2 cellular contexts compared by ENCODE assay signal in genomic region chr10:74921744-74922143, GRCh38.
A peak's percentile ranks its signal among the peaks of the same experiment; 100 is the strongest.
TF ChIP-seq lines count a peak whose summit lies in the region.

No MANE protein-coding gene starts in this region.

TF ChIP-seq in HepG2, 621 proteins besides CTCF, POLR2A, EP300 and RAD21 (continued from another document):
- TF ChIP-seq ZNF512 (CRISPR knock-in tag; IDR thresholded peaks at IDR 0.05): no peak
- TF ChIP-seq ZNF234 (CRISPR knock-in tag; conservative IDR thresholded peaks at IDR 0.05): no peak
- no peak for TF ChIP-seq DMAP1 (CRISPR knock-in tag; IDR thresholded peaks at IDR 0.05)
- no peak for TF ChIP-seq NAIF1 (CRISPR knock-in tag; IDR thresholded peaks at IDR 0.05; ENCODE audit: borderline replicate concordance)
- TF ChIP-seq ISX (CRISPR knock-in tag; conservative IDR thresholded peaks at IDR 0.05): no peak
- TF ChIP-seq NFATC3 (CRISPR knock-in tag; IDR thresholded peaks at IDR 0.05): no peak
- TF ChIP-seq TERF1 (CRISPR knock-in tag; IDR thresholded peaks at IDR 0.05): no peak
- TF ChIP-seq DMTF1 (CRISPR knock-in tag; IDR thresholded peaks at IDR 0.05): no peak
- no peak for TF ChIP-seq HCFC1 (IDR thresholded peaks at IDR 0.05; ENCODE audit: low read depth, low read length)
- TF ChIP-seq SIN3B (IDR thresholded peaks at IDR 0.05; ENCODE audit: low read length): no peak
- TF ChIP-seq SETDB1 (CRISPR knock-in tag; IDR thresholded peaks at IDR 0.05; ENCODE audit: borderline replicate concordance): no peak
- TF ChIP-seq CBFB (CRISPR knock-in tag; IDR thresholded peaks at IDR 0.05): no peak
- TF ChIP-seq USF2 (IDR thresholded peaks at IDR 0.05; ENCODE audit: low read depth, low read length): no peak
- no peak for TF ChIP-seq USF2 (CRISPR knock-in tag; IDR thresholded peaks at IDR 0.05; ENCODE audit: borderline replicate concordance)
TF ChIP-seq in HepG2: peak in this region for 0.

TF ChIP-seq in PFSK-1, 5 proteins besides CTCF, POLR2A, EP300 and RAD21 (continued from another document):
- TF ChIP-seq REST (IDR thresholded peaks at IDR 0.05; ENCODE audit: insufficient read depth in 1 of 2, low read depth in 2 of 2, low read length in 2 of 2): 0 out of 4 replicates have a peak, but pooled peaks of 1 of the 2 experiments have one; percentile 50
- no peak for TF ChIP-seq TAF1 (IDR thresholded peaks at IDR 0.05; ENCODE audit: borderline replicate concordance, insufficient read depth, low read length)
- TF ChIP-seq POLR2AphosphoS5 (IDR thresholded peaks at IDR 0.05; ENCODE audit: low read depth, low read length): 0 out of 2 replicates have a peak, but pooled peaks have one; percentile 38
- TF ChIP-seq SIN3A (IDR thresholded peaks at IDR 0.05; ENCODE audit: borderline replicate concordance, insufficient read depth, low read length): peak; percentile 74; the same call in 1 of the 2 replicates
